Comparison of ENCODE assay signal across 18 cellular contexts in genomic region chr1:92323473-92324453, GRCh38. TPM values are rescaled to one million over a fixed set of nuclear protein-coding genes. Genes with fewer than 3 reads are reported as not detected.
DNase-seq lines count a peak whose midpoint lies in the region; ATAC-seq and TF ChIP-seq lines count a peak whose summit lies in the region.
"Had no signal": no experiment of that assay in that cellular context is flagged by ENCODE, and none has a peak within 500 bp of the region (broad histone marks: within the 10 kb centered on the region; RNA-seq: fewer than 3 reads in every experiment).

No MANE protein-coding gene starts in this region.

- peaks cover 23% of the 10 kb centered on the region for H3K36me3 ChIP-seq in CD4-positive, CD25-positive, alpha-beta regulatory T cell (ENCODE audit: control insufficient read depth, insufficient read depth, low read length)
- H3K36me3 ChIP-seq in CD4-positive, alpha-beta memory T cell (ENCODE audit: insufficient read depth, low read length): peaks cover 3% of the 10 kb centered on the region

- peak overlapping the region; percentile 64 for H3K27ac ChIP-seq in CD4-positive, CD25-positive, alpha-beta regulatory T cell (ENCODE audit: insufficient read depth, low read length, poor library complexity, severe bottlenecking)
- H3K27ac ChIP-seq in CD4-positive, alpha-beta memory T cell (ENCODE audit: low read depth, low read length): peak overlapping the region; percentile 48
- H3K27ac ChIP-seq: psoas muscle, testis had no signal

- DNase-seq in CD4-positive, CD25-positive, alpha-beta regulatory T cell: peak in 1 of 3 donors; percentile 75
- DNase-seq in CD4-positive, alpha-beta memory T cell: no peak
- DNase-seq in activated CD8-positive, alpha-beta T cell treated with anti-CD3 and anti-CD28 coated beads for 36 hours: no peak
- DNase-seq in epithelial cell of esophagus (ENCODE audit: low read depth): peak; percentile 27
- no peak for DNase-seq in NCI-H2081 (lab: John Stamatoyannopoulos, UW)
- no peak for DNase-seq in central memory CD4-positive, alpha-beta T cell
- no peak for DNase-seq in DMS 273 treated with DMSO at 0.1 percent for 48 hours (lab: John Stamatoyannopoulos, UW)
- DNase-seq: foreskin fibroblast; hypothalamus; mesendoderm; NCI-H526; psoas muscle; SIG-M5; stimulated activated CD8-positive, alpha-beta memory T cell treated with anti-CD3 and anti-CD28 coated beads, Interleukin-4, amount 100 ng/mL, for 48 hours; T-helper 9 cell; testis had no signal

- peaks cover 19 to 27% (median 24%) of the 10 kb centered on the region in 4 donors for H3K4me1 Mint-ChIP-seq in CD4-positive, CD25-positive, alpha-beta regulatory T cell
- peaks cover 15 to 27% (median 22%) of the 10 kb centered on the region in 4 donors for H3K4me1 Mint-ChIP-seq in CD4-positive, alpha-beta memory T cell
- H3K4me1 Mint-ChIP-seq in activated CD8-positive, alpha-beta T cell treated with anti-CD3 and anti-CD28 coated beads for 36 hours (ENCODE audit: low read depth): peaks cover 23% of the 10 kb centered on the region
- H3K4me1 Mint-ChIP-seq: neural crest cell had no signal

- POLR2A ChIA-PET in CD4-positive, alpha-beta memory T cell (lab: Charles Lee; ENCODE audit: partially characterized antibody): interaction anchor here (1.5 kb wide), 1 partner anchor 162 kb away, joined by 4 read pairs; no protein-coding TSS in a partner anchor
- POLR2A ChIA-PET in activated CD8-positive, alpha-beta T cell treated with anti-CD3 and anti-CD28 coated beads for 36 hours (lab: Charles Lee): no interaction called here

- H3K27ac Mint-ChIP-seq in CD4-positive, CD25-positive, alpha-beta regulatory T cell: peak overlapping the region; percentile 82 to 86 (median 85)
- H3K27ac Mint-ChIP-seq in CD4-positive, alpha-beta memory T cell: peak overlapping the region; percentile 71 to 94 (median 91)
- H3K27ac Mint-ChIP-seq in activated CD8-positive, alpha-beta T cell treated with anti-CD3 and anti-CD28 coated beads for 36 hours: peak overlapping the region; percentile 87

- intact Hi-C loops in CD4-positive, alpha-beta memory T cell (cut with micrococcal nuclease): no loop called here
- intact Hi-C loops in activated CD8-positive, alpha-beta T cell treated with anti-CD3 and anti-CD28 coated beads for 36 hours (cut with micrococcal nuclease): no loop called here

- peak overlapping the region; percentile 38 for H3K4me3 ChIP-seq in CD4-positive, CD25-positive, alpha-beta regulatory T cell (ENCODE audit: low read depth, low read length)
- H3K4me3 ChIP-seq in CD4-positive, alpha-beta memory T cell (ENCODE audit: low read length in 2 of 2): peak overlapping the region in 1 of 2 donors; percentile 2
- no peak overlapping the region for H3K4me3 ChIP-seq in epithelial cell of esophagus (ENCODE audit: low read length)
- H3K4me3 ChIP-seq: psoas muscle, smooth muscle cell, testis had no signal

- no peaks in the 10 kb centered on the region for H3K27me3 ChIP-seq in CD4-positive, CD25-positive, alpha-beta regulatory T cell (ENCODE audit: control insufficient read depth, insufficient read depth, low read length)
- H3K27me3 ChIP-seq in CD4-positive, alpha-beta memory T cell (ENCODE audit: insufficient read depth, low read length): no peaks in the 10 kb centered on the region
- H3K27me3 ChIP-seq: testis had no signal

- no peak for TF ChIP-seq CTCF in activated CD8-positive, alpha-beta T cell treated with anti-CD3 and anti-CD28 coated beads for 36 hours (IDR thresholded peaks at IDR 0.05)
- TF ChIP-seq CTCF in epithelial cell of esophagus (IDR thresholded peaks at IDR 0.05; ENCODE audit: insufficient read depth, low read depth, low read length, missing control alignments): no peak

- H3K9me3 ChIP-seq in CD4-positive, CD25-positive, alpha-beta regulatory T cell (ENCODE audit: control insufficient read depth in 2 of 2, low read length in 2 of 2): peaks cover 11 to 12% of the 10 kb centered on the region in 2 experiments
- no peaks in the 10 kb centered on the region for H3K9me3 ChIP-seq in CD4-positive, alpha-beta memory T cell (ENCODE audit: control insufficient read depth in 1 of 2, low read length in 2 of 2)
- H3K9me3 ChIP-seq: testis had no signal

- H3K36me3 Mint-ChIP-seq in CD4-positive, CD25-positive, alpha-beta regulatory T cell: peaks cover 58% of the 10 kb centered on the region
- peaks cover 57 to 59% of the 10 kb centered on the region in 2 donors for H3K36me3 Mint-ChIP-seq in CD4-positive, alpha-beta memory T cell
- peaks cover 71% of the 10 kb centered on the region for H3K36me3 Mint-ChIP-seq in activated CD8-positive, alpha-beta T cell treated with anti-CD3 and anti-CD28 coated beads for 36 hours (ENCODE audit: low read depth)

- H3K4me1 ChIP-seq in CD4-positive, CD25-positive, alpha-beta regulatory T cell (ENCODE audit: control insufficient read depth, insufficient read depth, low read length, poor library complexity, severe bottlenecking): peaks cover 6% of the 10 kb centered on the region
- peaks cover 21% of the 10 kb centered on the region for H3K4me1 ChIP-seq in CD4-positive, alpha-beta memory T cell (ENCODE audit: insufficient read depth, low read length)
- H3K4me1 ChIP-seq: psoas muscle, testis had no signal

- H3K9me3 Mint-ChIP-seq in CD4-positive, CD25-positive, alpha-beta regulatory T cell: peaks cover 2 to 24% (median 12%) of the 10 kb centered on the region in 7 donors
- peaks cover 3 to 22% (median 19%) of the 10 kb centered on the region in 8 donors for H3K9me3 Mint-ChIP-seq in CD4-positive, alpha-beta memory T cell
- peaks cover 24% of the 10 kb centered on the region for H3K9me3 Mint-ChIP-seq in activated CD8-positive, alpha-beta T cell treated with anti-CD3 and anti-CD28 coated beads for 36 hours

- H3K27me3 Mint-ChIP-seq in CD4-positive, CD25-positive, alpha-beta regulatory T cell: no peaks in the 10 kb centered on the region
- no peaks in the 10 kb centered on the region for H3K27me3 Mint-ChIP-seq in CD4-positive, alpha-beta memory T cell
- H3K27me3 Mint-ChIP-seq in activated CD8-positive, alpha-beta T cell treated with anti-CD3 and anti-CD28 coated beads for 36 hours: no peaks in the 10 kb centered on the region

- peak; percentile 45 to 73 for ATAC-seq in CD4-positive, CD25-positive, alpha-beta regulatory T cell (ENCODE audit: low read depth in 2 of 2)
- ATAC-seq in activated CD8-positive, alpha-beta T cell treated with anti-CD3 and anti-CD28 coated beads for 36 hours: peak; percentile 81
- ATAC-seq: psoas muscle had no signal

- peak overlapping the region in 2 of 4 donors; percentile 24 to 51 for H3K4me3 Mint-ChIP-seq in CD4-positive, CD25-positive, alpha-beta regulatory T cell
- H3K4me3 Mint-ChIP-seq in CD4-positive, alpha-beta memory T cell: peak overlapping the region; percentile 60 to 88 (median 72)
- peak overlapping the region; percentile 18 for H3K4me3 Mint-ChIP-seq in activated CD8-positive, alpha-beta T cell treated with anti-CD3 and anti-CD28 coated beads for 36 hours
- H3K4me3 Mint-ChIP-seq: neural crest cell had no signal

- CTCF ChIA-PET in CD4-positive, alpha-beta memory T cell (lab: Charles Lee; ENCODE audit: partially characterized antibody): no interaction called here
- CTCF ChIA-PET in activated CD8-positive, alpha-beta T cell treated with anti-CD3 and anti-CD28 coated beads for 36 hours (lab: Charles Lee): no interaction called here

RNA-seq across cellular contexts. Expression of gene RPAP2, which starts 24.9 kb away (rescaled TPM):
- total RNA-seq in CD4-positive, CD25-positive, alpha-beta regulatory T cell: 26.8 TPM
- 10 to 100 TPM; 16.9 to 20.8 (median 20.1) TPM for polyA plus RNA-seq in CD4-positive, CD25-positive, alpha-beta regulatory T cell
- total RNA-seq in CD4-positive, alpha-beta memory T cell: 10 to 100 TPM; 39.0 to 44.0 TPM
- 10 to 100 TPM; 16.1 to 24.4 TPM for polyA plus RNA-seq in CD4-positive, alpha-beta memory T cell
- 10 to 100 TPM; 31.5 to 32.2 TPM for total RNA-seq in activated CD8-positive, alpha-beta T cell treated with anti-CD3 and anti-CD28 coated beads for 36 hours

RNA-seq across cellular contexts. Expression of gene GLMN, which starts 25.0 kb away (rescaled TPM):
- 10.9 TPM for total RNA-seq in CD4-positive, CD25-positive, alpha-beta regulatory T cell
- polyA plus RNA-seq in CD4-positive, CD25-positive, alpha-beta regulatory T cell: 10 to 100 TPM in 3 of 4 donors, 1 to 10 TPM in 1; 8.2 to 15.2 (median 11.9) TPM
- total RNA-seq in CD4-positive, alpha-beta memory T cell: 10 to 100 TPM; 13.9 to 14.7 TPM
- 10 to 100 TPM; 12.5 to 13.4 TPM for polyA plus RNA-seq in CD4-positive, alpha-beta memory T cell
- total RNA-seq in activated CD8-positive, alpha-beta T cell treated with anti-CD3 and anti-CD28 coated beads for 36 hours: 10 to 100 TPM; 16.8 TPM
